11 cellular contexts compared by ENCODE assay signal in the genomic region with DNA sequence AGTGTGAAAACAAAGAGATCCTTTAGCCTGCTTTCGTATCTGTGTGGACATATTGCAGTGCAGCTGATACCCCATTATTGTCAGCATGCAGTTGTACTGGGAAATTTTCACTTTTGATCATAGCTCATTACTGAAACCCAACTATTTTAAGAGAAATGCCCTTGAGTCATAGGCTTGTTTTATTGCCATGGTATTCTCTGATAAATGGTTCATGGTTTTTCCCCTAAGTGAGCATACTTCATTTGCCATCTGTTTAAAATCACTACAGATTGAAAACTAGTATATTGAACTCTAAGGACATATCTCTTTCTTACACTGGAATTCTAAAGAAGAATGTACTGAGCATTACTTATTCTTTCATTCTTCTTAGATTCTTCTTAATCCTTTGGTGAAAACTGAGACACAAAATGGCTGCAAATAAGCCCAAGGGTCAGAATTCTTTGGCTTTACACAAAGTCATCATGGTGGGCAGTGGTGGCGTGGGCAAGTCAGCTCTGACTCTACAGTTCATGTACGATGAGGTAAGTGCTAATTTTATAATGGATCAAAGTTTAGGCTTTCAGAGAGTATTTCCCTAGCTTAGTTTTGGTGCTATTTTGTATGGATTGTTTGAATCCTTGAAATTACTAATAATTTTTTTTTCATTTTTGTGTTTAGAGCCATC.
DNase-seq lines count a peak whose midpoint lies in the region; ATAC-seq and TF ChIP-seq lines count a peak whose summit lies in the region.
"Had no signal": no experiment of that assay in that cellular context is flagged by ENCODE, and none has a peak within 500 bp of the region (broad histone marks: within the 10 kb centered on the region; RNA-seq: fewer than 3 reads in every experiment).

No MANE protein-coding gene starts in this region.

- DNase-seq in activated naive CD4-positive, alpha-beta T cell treated with anti-CD3 and anti-CD28 coated beads, Interleukin-2, amount 50 U/mL, for 72 hours (ENCODE audit: low spot score in 2 of 2) = no peak
- DNase-seq in activated naive CD4-positive, alpha-beta T cell treated with anti-CD3 and anti-CD28 coated beads, Interleukin-2, amount 50 U/mL, for 16 hours = no peak
- no peak for DNase-seq in activated effector memory CD4-positive, alpha-beta T cell treated with anti-CD3 and anti-CD28 coated beads, Interleukin-2, amount 50 U/mL, for 16 hours
- no peak for DNase-seq in Right ventricle myocardium superior
- DNase-seq in iPS-NIHi7 (ENCODE audit: extremely low spot score) = no peak
- DNase-seq: NCI-H526 treated with DMSO at 0.1 percent for 48 hours had no signal

- no peaks in the 10 kb centered on the region for H3K27me3 Mint-ChIP-seq in stimulated activated naive CD8-positive, alpha-beta T cell treated with anti-CD3 and anti-CD28 coated beads, Interleukin-15, Interleukin-2, amounts not matched to agents 100 ng/mL and 50 ng/mL, for 24 hours
- H3K27me3 Mint-ChIP-seq: B cell had no signal

- H3K9me3 Mint-ChIP-seq in activated naive CD4-positive, alpha-beta T cell treated with anti-CD3 and anti-CD28 coated beads, Interleukin-2, amount 50 U/mL, for 72 hours = no peaks in the 10 kb centered on the region
- no peaks in the 10 kb centered on the region for H3K9me3 Mint-ChIP-seq in stimulated activated naive CD8-positive, alpha-beta T cell treated with anti-CD3 and anti-CD28 coated beads, Interleukin-15, Interleukin-2, amounts not matched to agents 100 ng/mL and 50 ng/mL, for 24 hours
- H3K9me3 Mint-ChIP-seq: T-helper 2 cell treated with Interferon-gamma antibody and Interleukin-4, amounts not matched to agents 5 μg/mL and 100 μg/mL, for 36 hours had no signal

- H3K4me3 Mint-ChIP-seq in stimulated activated naive CD8-positive, alpha-beta T cell treated with anti-CD3 and anti-CD28 coated beads, Interleukin-15, Interleukin-2, amounts not matched to agents 100 ng/mL and 50 ng/mL, for 24 hours = no peak overlapping the region
- H3K4me3 Mint-ChIP-seq: B cell; T-helper 2 cell treated with Interferon-gamma antibody and Interleukin-4, amounts not matched to agents 5 μg/mL and 100 μg/mL, for 36 hours had no signal

- H3K36me3 Mint-ChIP-seq in activated naive CD4-positive, alpha-beta T cell treated with anti-CD3 and anti-CD28 coated beads, Interleukin-2, amount 50 U/mL, for 72 hours = peaks cover 0 to 33% of the 10 kb centered on the region in 2 donors
- peaks cover 36% of the 10 kb centered on the region for H3K36me3 Mint-ChIP-seq in stimulated activated naive CD8-positive, alpha-beta T cell treated with anti-CD3 and anti-CD28 coated beads, Interleukin-15, Interleukin-2, amounts not matched to agents 100 ng/mL and 50 ng/mL, for 24 hours (ENCODE audit: low read depth)

- H3K27ac Mint-ChIP-seq in activated naive CD4-positive, alpha-beta T cell treated with anti-CD3 and anti-CD28 coated beads, Interleukin-2, amount 50 U/mL, for 72 hours = peak overlapping the region; percentile 70 to 88
- H3K27ac Mint-ChIP-seq in stimulated activated naive CD8-positive, alpha-beta T cell treated with anti-CD3 and anti-CD28 coated beads, Interleukin-15, Interleukin-2, amounts not matched to agents 100 ng/mL and 50 ng/mL, for 24 hours = peak overlapping the region; percentile 19
- H3K27ac Mint-ChIP-seq: B cell; T-helper 2 cell treated with Interferon-gamma antibody and Interleukin-4, amounts not matched to agents 5 μg/mL and 100 μg/mL, for 36 hours had no signal

- peak; percentile 79 to 89 for ATAC-seq in activated naive CD4-positive, alpha-beta T cell treated with anti-CD3 and anti-CD28 coated beads, Interleukin-2, amount 50 U/mL, for 72 hours
- ATAC-seq in HG02642 (IDR thresholded peaks at IDR 0.05; ENCODE audit: poor library complexity, unreplicated experiment) (peak; percentile 62), SK-N-SH treated with all-trans-retinoic acid at 6 μM for 48 hours (peak; percentile 76), Right ventricle myocardium superior (ENCODE audit: poor library complexity) (no peak)

- intact Hi-C loops in Right ventricle myocardium superior (cut with DNase I) = loop anchor here (10.0 kb wide), 1 partner anchor 62 kb away; a partner anchor contains a TSS

- H3K4me1 Mint-ChIP-seq in stimulated activated naive CD8-positive, alpha-beta T cell treated with anti-CD3 and anti-CD28 coated beads, Interleukin-15, Interleukin-2, amounts not matched to agents 100 ng/mL and 50 ng/mL, for 24 hours (ENCODE audit: low read depth) = peaks cover 72% of the 10 kb centered on the region

TF ChIP-seq in SK-N-SH treated with all-trans-retinoic acid at 6 μM for 48 hours, 23 proteins besides CTCF, POLR2A, EP300 and RAD21:
- TF ChIP-seq ISL1 (CRISPR knock-in tag; IDR thresholded peaks at IDR 0.05) (peak; percentile 84), ZNF8 (CRISPR knock-in tag; IDR thresholded peaks at IDR 0.05) (no peak), TOX (CRISPR knock-in tag; IDR thresholded peaks at IDR 0.05; ENCODE audit: borderline replicate concordance) (peak; percentile 82; the same call in 1 of the 2 replicates), ZC3H10 (CRISPR knock-in tag; IDR thresholded peaks at IDR 0.05) (peak; percentile 77)
